Comparison of ENCODE assay signal across 8 cellular contexts in genomic region chr2:208062113-208062512, GRCh38. TPM values are rescaled to one million over a fixed set of nuclear protein-coding genes. Genes with fewer than 3 reads are reported as not detected.
DNase-seq lines count a peak whose midpoint lies in the region; ATAC-seq and TF ChIP-seq lines count a peak whose summit lies in the region.

No MANE protein-coding gene starts in this region.

- H3K4me3 Mint-ChIP-seq in activated CD4-positive, alpha-beta memory T cell treated with anti-CD3 and anti-CD28 coated beads, Interleukin-2, amount 10 ng/mL, durations not matched to agents 7 days and 5 days = no peak overlapping the region

- H4K20me1 ChIP-seq in OCI-LY7 (ENCODE audit: insufficient read depth, low read length) = no peaks in the 10 kb centered on the region

- H3K4me1 ChIP-seq in OCI-LY7 (ENCODE audit: insufficient read depth, low read length, poor library complexity, severe bottlenecking) = no peaks in the 10 kb centered on the region

- POLR2A ChIA-PET in OCI-LY7 (lab: Charles Lee) = interaction anchor here (0.5 kb wide), 1 partner anchor 12 kb away, joined by 4 read pairs; no protein-coding TSS in a partner anchor
- POLR2A ChIA-PET in activated CD4-positive, alpha-beta memory T cell treated with anti-CD3 and anti-CD28 coated beads, Interleukin-2, amount 10 ng/mL, durations not matched to agents 7 days and 5 days (lab: Charles Lee) = no interaction called here

- H3K36me3 Mint-ChIP-seq in activated CD4-positive, alpha-beta memory T cell treated with anti-CD3 and anti-CD28 coated beads, Interleukin-2, amount 10 ng/mL, durations not matched to agents 7 days and 5 days (ENCODE audit: low read depth) = no peaks in the 10 kb centered on the region

- H2AFZ ChIP-seq in OCI-LY7 (ENCODE audit: low read length) = no peak overlapping the region

- no peak overlapping the region for H3K27ac Mint-ChIP-seq in activated CD4-positive, alpha-beta memory T cell treated with anti-CD3 and anti-CD28 coated beads, Interleukin-2, amount 10 ng/mL, durations not matched to agents 7 days and 5 days

- H3K4me1 Mint-ChIP-seq in activated CD4-positive, alpha-beta memory T cell treated with anti-CD3 and anti-CD28 coated beads, Interleukin-2, amount 10 ng/mL, durations not matched to agents 7 days and 5 days = no peaks in the 10 kb centered on the region

- no peaks in the 10 kb centered on the region for H3K9me3 ChIP-seq in OCI-LY7 (ENCODE audit: low read length)

- no peak overlapping the region for H3K27ac ChIP-seq in 22Rv1
- no peak overlapping the region for H3K27ac ChIP-seq in OCI-LY7 (ENCODE audit: low read depth, low read length, poor library complexity, severe bottlenecking)

- no peak overlapping the region for H3K4me3 ChIP-seq in GM06990 (replicated peaks; ENCODE audit: low read depth, low read length)
- no peak overlapping the region for H3K4me3 ChIP-seq in OCI-LY7 (ENCODE audit: low read depth, low read length, poor library complexity, severe bottlenecking)

- no peaks in the 10 kb centered on the region for H3K27me3 ChIP-seq in GM06990 (replicated peaks; ENCODE audit: control insufficient read depth, insufficient read depth, low read length)

- no peaks in the 10 kb centered on the region for H3K9me3 Mint-ChIP-seq in activated CD4-positive, alpha-beta memory T cell treated with anti-CD3 and anti-CD28 coated beads, Interleukin-2, amount 10 ng/mL, durations not matched to agents 7 days and 5 days

- no peaks in the 10 kb centered on the region for H3K36me3 ChIP-seq in GM06990 (ENCODE audit: control insufficient read depth, insufficient read depth, low read length)
- no peaks in the 10 kb centered on the region for H3K36me3 ChIP-seq in OCI-LY7 (ENCODE audit: insufficient read depth, low read length)

- TF ChIP-seq CTCF in 22Rv1 (IDR thresholded peaks at IDR 0.05) (peak; percentile 55), GM06990 (IDR thresholded peaks at IDR 0.05; ENCODE audit: insufficient read depth, low read length, poor library complexity, severe bottlenecking) (peak; percentile 42), OCI-LY7 (conservative IDR thresholded peaks at IDR 0.05; ENCODE audit: low read length) (peak; percentile 75)

- H3K4me2 ChIP-seq in OCI-LY7 (ENCODE audit: low read length) = no peak overlapping the region

- peaks cover 7% of the 10 kb centered on the region for H3K27me3 Mint-ChIP-seq in activated CD4-positive, alpha-beta memory T cell treated with anti-CD3 and anti-CD28 coated beads, Interleukin-2, amount 10 ng/mL, durations not matched to agents 7 days and 5 days

- no TSS peak for BruUV-seq in OCI-LY7 (replicated peaks; lab: Mats Ljungman, UMichigan)

- H3K9me2 ChIP-seq in OCI-LY7 (ENCODE audit: insufficient read depth, low read length) = no peaks in the 10 kb centered on the region

- H3K79me2 ChIP-seq in OCI-LY7 (ENCODE audit: insufficient read depth, low read depth, low read length) = no peaks in the 10 kb centered on the region

- intact Hi-C loops in OCI-LY7 (cut with micrococcal nuclease; ENCODE audit: unreplicated experiment) = no loop called here

- DNase-seq in GM06990 (ENCODE audit: extremely low read depth, insufficient read length) (no peak), OCI-LY7 (ENCODE audit: low spot score) (peak; percentile 44), fibroblast of gingiva (ENCODE audit: low read depth) (peak; percentile 16), mesenteric fat pad (ENCODE audit: low spot score) (no peak), COLO668 (lab: John Stamatoyannopoulos, UW; ENCODE audit: unreplicated experiment) (no peak)
- no peak for DNase-seq in activated CD4-positive, alpha-beta memory T cell treated with anti-CD3 and anti-CD28 coated beads, Interleukin-2, amount 10 ng/mL, durations not matched to agents 7 days and 5 days

- CTCF ChIA-PET in OCI-LY7 (lab: Charles Lee; ENCODE audit: unreplicated experiment) = no interaction called here
- CTCF ChIA-PET in activated CD4-positive, alpha-beta memory T cell treated with anti-CD3 and anti-CD28 coated beads, Interleukin-2, amount 10 ng/mL, durations not matched to agents 7 days and 5 days (lab: Charles Lee) = interaction anchor here (1.2 to 1.3 kb wide), 2 partner anchors 10 to 316 kb away, joined by 4 to 5 read pairs; no protein-coding TSS in a partner anchor

- ATAC-seq in HG02610 (IDR thresholded peaks at IDR 0.05; ENCODE audit: unreplicated experiment) = no peak

RNA-seq across cellular contexts. Expression of gene PLEKHM3, which starts 36.8 kb away (rescaled TPM):
- 4.0 and 6.3 TPM in 2 replicates for total RNA-seq in OCI-LY7 (2014; rRNA removed; shearing (Covaris generic))
- total RNA-seq in OCI-LY7 (2022) = 3.7 and 5.4 TPM in 2 replicates
- 15.6 TPM for total RNA-seq in mesenteric fat pad
- 1 to 10 TPM; 4.9 to 5.4 TPM for total RNA-seq in activated CD4-positive, alpha-beta memory T cell treated with anti-CD3 and anti-CD28 coated beads, Interleukin-2, amount 10 ng/mL, durations not matched to agents 7 days and 5 days

Comparison
In these comparisons a context has a peak if more than half of its experiments do, and no peak if none do; other contexts are left out.
1. DNase-seq: peak in OCI-LY7 (single experiment) and fibroblast of gingiva (single experiment); none in GM06990 (single experiment), mesenteric fat pad (single experiment), activated CD4-positive, alpha-beta memory T cell treated with anti-CD3 and anti-CD28 coated beads, Interleukin-2, amount 10 ng/mL, durations not matched to agents 7 days and 5 days (single experiment) and COLO668 (single experiment).
2. Peak in every context shown above with its lines, with median percentiles within 50 percentile points of each other: CTCF ChIP-seq.